8 cellular contexts compared by ENCODE assay signal in genomic region chr10:103855852-103856496, GRCh38. TPM values are rescaled to one million over a fixed set of nuclear protein-coding genes. Genes with fewer than 3 reads are reported as not detected.
DNase-seq lines count a peak whose midpoint lies in the region; ATAC-seq and TF ChIP-seq lines count a peak whose summit lies in the region.

No MANE protein-coding gene starts in this region.

- no peak overlapping the region for H3K27ac Mint-ChIP-seq in T-helper 1 cell treated with Interleukin-12 subunit alpha and Interleukin-12 subunit beta and Interleukin-4 antibody, amounts not matched to agents 30 μg/mL and 1 μg/mL, for 36 hours
- H3K27ac Mint-ChIP-seq in memory B cell = no peak overlapping the region

- H2AFZ ChIP-seq in mammary epithelial cell (ENCODE audit: low read depth, low read length) = peak overlapping the region; percentile 17

- H4K20me1 ChIP-seq in mammary epithelial cell (ENCODE audit: insufficient read depth, low read length) = no peaks in the 10 kb centered on the region

- H3K36me3 Mint-ChIP-seq in T-helper 1 cell treated with Interleukin-12 subunit alpha and Interleukin-12 subunit beta and Interleukin-4 antibody, amounts not matched to agents 30 μg/mL and 1 μg/mL, for 36 hours (ENCODE audit: low read depth) = peaks cover 1% of the 10 kb centered on the region
- no peaks in the 10 kb centered on the region for H3K36me3 Mint-ChIP-seq in memory B cell

- in situ Hi-C loops in mammary epithelial cell (cut with MboI; ENCODE audit: low sequenced_read_pairs in 2 of 2) = loop anchor here (5.0 to 10.0 kb wide), 2 partner anchors 141 to 144 kb away; no protein-coding TSS in a partner anchor

- no peaks in the 10 kb centered on the region for H3K9me3 Mint-ChIP-seq in T-helper 1 cell treated with Interleukin-12 subunit alpha and Interleukin-12 subunit beta and Interleukin-4 antibody, amounts not matched to agents 30 μg/mL and 1 μg/mL, for 36 hours
- H3K9me3 Mint-ChIP-seq in memory B cell = no peaks in the 10 kb centered on the region

- WGBS in mammary epithelial cell (ENCODE audit: low coverage, missing lambda C conversion rate) = 35% methylated on average over 10 of the region's 31 CpGs
- WGBS in suprapubic skin = 9% methylated on average over 13 of the region's 31 CpGs

- TF ChIP-seq CTCF in mammary epithelial cell (conservative IDR thresholded peaks at IDR 0.05 in 1 of 2, IDR thresholded peaks at IDR 0.05 in 1 of 2; ENCODE audit: extremely low read depth in 1 of 2, insufficient read depth in 1 of 2, low read depth in 1 of 2, low read length in 2 of 2) (no peak), suprapubic skin (IDR thresholded peaks at IDR 0.05) (no peak)

- intact Hi-C loops in mammary epithelial cell (cut with micrococcal nuclease) = loop anchor here (1.0 kb wide), 1 partner anchor 75 kb away; no protein-coding TSS in a partner anchor

- no peak for DNase-seq in T-helper 1 cell
- no peak for DNase-seq in mammary epithelial cell
- DNase-seq in memory B cell (ENCODE audit: low spot score in 2 of 2) = no peak
- peak in 1 of 2 donors; percentile 43 for DNase-seq in suprapubic skin (ENCODE audit: low spot score in 2 of 2)
- no peak for DNase-seq in superior temporal gyrus (ENCODE audit: extremely low spot score)

- H3K36me3 ChIP-seq in mammary epithelial cell (ENCODE audit: insufficient read depth, low read length) (peaks cover 5% of the 10 kb centered on the region), suprapubic skin (no peaks in the 10 kb centered on the region)

- ATAC-seq in memory B cell (ENCODE audit: low read depth) (no peak), GM19328 (IDR thresholded peaks at IDR 0.05; ENCODE audit: unreplicated experiment) (no peak), GM19324 (IDR thresholded peaks at IDR 0.05; ENCODE audit: low FRiP score, unreplicated experiment) (no peak)

- peaks cover 43% of the 10 kb centered on the region for H3K79me2 ChIP-seq in mammary epithelial cell (ENCODE audit: insufficient read depth, low read length)

- CTCF ChIA-PET in mammary epithelial cell (lab: Charles Lee; ENCODE audit: low non-redundant PET) = no interaction called here

- H3K4me1 ChIP-seq in mammary epithelial cell (ENCODE audit: insufficient read depth, low read length) (peaks cover 56% of the 10 kb centered on the region), suprapubic skin (peaks cover 63% of the 10 kb centered on the region)

- H3K9me3 ChIP-seq in mammary epithelial cell (replicated peaks; ENCODE audit: insufficient read depth, low read length) = no peaks in the 10 kb centered on the region
- no peaks in the 10 kb centered on the region for H3K9me3 ChIP-seq in suprapubic skin

- H3K4me1 Mint-ChIP-seq in T-helper 1 cell treated with Interleukin-12 subunit alpha and Interleukin-12 subunit beta and Interleukin-4 antibody, amounts not matched to agents 30 μg/mL and 1 μg/mL, for 36 hours (ENCODE audit: low read depth) = peaks cover 15% of the 10 kb centered on the region
- peaks cover 8% of the 10 kb centered on the region for H3K4me1 Mint-ChIP-seq in memory B cell

- peak overlapping the region; percentile 63 for H3K4me2 ChIP-seq in mammary epithelial cell (ENCODE audit: insufficient read depth, low read depth, low read length)

- H3K4me3 Mint-ChIP-seq in T-helper 1 cell treated with Interleukin-12 subunit alpha and Interleukin-12 subunit beta and Interleukin-4 antibody, amounts not matched to agents 30 μg/mL and 1 μg/mL, for 36 hours = peak overlapping the region; percentile 52
- H3K4me3 Mint-ChIP-seq in memory B cell = peak overlapping the region; percentile 22

- peaks cover 67% of the 10 kb centered on the region for H3K27me3 Mint-ChIP-seq in T-helper 1 cell treated with Interleukin-12 subunit alpha and Interleukin-12 subunit beta and Interleukin-4 antibody, amounts not matched to agents 30 μg/mL and 1 μg/mL, for 36 hours (ENCODE audit: low read depth)
- peaks cover 27% of the 10 kb centered on the region for H3K27me3 Mint-ChIP-seq in memory B cell

- no peak for TF ChIP-seq EP300 in suprapubic skin (IDR thresholded peaks at IDR 0.05)

- peak overlapping the region in 2 of 3 experiments; percentile 72 to 87 for H3K4me3 ChIP-seq in mammary epithelial cell (replicated peaks in 1 of 3; ENCODE audit: insufficient read depth in 1 of 3, low read depth in 2 of 3, low read length in 3 of 3)
- peak overlapping the region; percentile 73 for H3K4me3 ChIP-seq in suprapubic skin

- dilution Hi-C loops in mammary epithelial cell (cut with HindIII; ENCODE audit: low sequenced_read_pairs) = loop anchor here (25.0 kb wide), 1 partner anchor 119 kb away; no protein-coding TSS in a partner anchor

- no peaks in the 10 kb centered on the region for H3K27me3 ChIP-seq in mammary epithelial cell (ENCODE audit: insufficient read depth, low read length)
- H3K27me3 ChIP-seq in suprapubic skin = no peaks in the 10 kb centered on the region

- H3K27ac ChIP-seq in mammary epithelial cell (ENCODE audit: insufficient read depth, low read depth, low read length) = no peak overlapping the region
- H3K27ac ChIP-seq in suprapubic skin = peak overlapping the region; percentile 79

- peak overlapping the region; percentile 7 for H3K9ac ChIP-seq in mammary epithelial cell (ENCODE audit: insufficient read depth, low read length)

- BruUV-seq in mammary epithelial cell (replicated peaks; lab: Mats Ljungman, UMichigan) = no TSS peak

- TF ChIP-seq POLR2A in suprapubic skin (IDR thresholded peaks at IDR 0.05) = no peak

RNA-seq across cellular contexts. Expression of gene SH3PXD2A, which starts 0.6 kb away (rescaled TPM):
- 100 to 1,000 TPM in 1 of 2 donors, 10 to 100 TPM in 1; 72.2 to 116 TPM for total RNA-seq in mammary epithelial cell
- 35.3 TPM for polyA plus RNA-seq in mammary epithelial cell
- 112 TPM for polyA minus RNA-seq in mammary epithelial cell
- total RNA-seq in suprapubic skin = 10 to 100 TPM; 55.7 to 71.8 (median 66.8) TPM
